ENCODE assay signal across 1 cellular context in the genomic region with DNA sequence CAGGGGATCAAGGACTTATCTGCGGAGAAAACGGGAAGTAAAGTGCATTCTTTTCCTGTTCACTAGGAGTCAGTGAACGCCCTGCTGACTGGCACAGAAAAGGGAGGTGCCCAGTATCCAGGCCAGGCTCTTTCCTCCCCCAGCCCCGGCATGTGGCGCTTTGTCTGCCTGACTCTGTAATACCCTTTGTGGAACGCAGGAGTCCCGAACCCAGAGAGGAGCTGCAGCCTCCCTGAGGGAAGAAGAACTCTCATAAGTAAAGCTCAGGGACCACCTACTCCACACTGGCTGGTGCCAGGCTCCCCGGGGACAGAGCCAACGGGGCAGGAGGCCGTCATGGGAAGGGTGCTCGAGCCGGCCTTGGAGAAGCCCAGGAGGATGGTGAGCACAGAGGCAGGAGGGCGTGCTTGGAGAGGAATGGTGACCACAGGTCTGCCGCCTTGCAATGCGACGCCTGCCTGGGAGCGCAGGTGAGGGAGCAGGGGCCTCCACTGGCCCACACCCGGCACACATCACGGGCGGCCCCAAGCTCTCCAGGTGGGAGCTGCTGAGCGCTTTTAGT.
TF ChIP-seq lines count a peak whose summit lies in the region.

No MANE protein-coding gene starts in this region.

TF ChIP-seq in GM23338, 12 proteins besides CTCF, POLR2A, EP300 and RAD21 (continued from another document):
- no peak for TF ChIP-seq REST (IDR thresholded peaks at IDR 0.05; ENCODE audit: unreplicated experiment)
- TF ChIP-seq EZH2phosphoT487 (IDR thresholded peaks at IDR 0.05; ENCODE audit: unreplicated experiment), result no peak
- no peak for TF ChIP-seq ZNF114 (CRISPR knock-in tag; IDR thresholded peaks at IDR 0.05)
- TF ChIP-seq JUNB (IDR thresholded peaks at IDR 0.05; ENCODE audit: unreplicated experiment), result no peak
